26 cellular contexts compared by ENCODE assay signal in the genomic region with DNA sequence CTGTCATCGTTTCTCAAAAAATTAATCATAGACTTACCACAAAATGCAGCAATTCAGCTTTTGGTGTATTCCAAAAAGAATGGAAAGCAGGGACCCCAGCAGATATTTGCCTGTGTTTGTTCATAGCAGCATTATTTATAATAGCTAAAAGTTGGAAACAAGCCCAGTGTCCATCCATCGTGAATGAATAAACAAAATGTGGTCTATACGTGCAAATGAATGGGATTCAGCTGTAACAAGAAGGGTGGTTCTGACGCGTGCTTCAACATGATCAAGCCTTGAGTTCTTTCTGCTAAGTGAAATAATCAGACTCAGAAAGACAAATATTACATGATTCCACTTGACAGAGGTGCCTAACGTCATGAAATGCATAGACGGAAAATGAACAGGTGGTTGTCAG. TPM values are rescaled to one million over a fixed set of nuclear protein-coding genes. Genes with fewer than 3 reads are reported as not detected.
A peak's percentile ranks its signal among the peaks of the same experiment; 100 is the strongest.
DNase-seq lines count a peak whose midpoint lies in the region; ATAC-seq, FAIRE-seq and TF ChIP-seq lines count a peak whose summit lies in the region.
"Had no signal": no experiment of that assay in that cellular context is flagged by ENCODE, and none has a peak within 500 bp of the region (broad histone marks: within the 10 kb centered on the region; RNA-seq: fewer than 3 reads in every experiment).

No MANE protein-coding gene starts in this region.

- no peak overlapping the region for H3K27ac Mint-ChIP-seq in stimulated activated naive B cell treated with anti-CD40 and anti-IgM and Interleukin-4, amounts not matched to agents 10 μg/mL and 1 μg/mL and 100 μg/mL, for 72 hours
- H3K27ac Mint-ChIP-seq: activated T-cell treated with anti-CD3 and anti-CD28 coated beads, Interleukin-2, amount 50 U/mL, for 24 hours; T-helper 2 cell treated with Interferon-gamma antibody and Interleukin-4, amounts not matched to agents 5 μg/mL and 100 μg/mL, for 36 hours had no signal

- no peak for FAIRE-seq in bronchial epithelial cell (lab: Jason Lieb, UNC)
- FAIRE-seq: GM18507, pancreas had no signal

- no peak overlapping the region for H3K4me3 Mint-ChIP-seq in stimulated activated naive B cell treated with anti-CD40 and anti-IgM and Interleukin-4, amounts not matched to agents 10 μg/mL and 1 μg/mL and 100 μg/mL, for 72 hours
- H3K4me3 Mint-ChIP-seq: activated T-cell treated with anti-CD3 and anti-CD28 coated beads, Interleukin-2, amount 50 U/mL, for 24 hours; T-helper 2 cell treated with Interferon-gamma antibody and Interleukin-4, amounts not matched to agents 5 μg/mL and 100 μg/mL, for 36 hours had no signal

- no peaks in the 10 kb centered on the region for H3K4me1 Mint-ChIP-seq in stimulated activated naive B cell treated with anti-CD40 and anti-IgM and Interleukin-4, amounts not matched to agents 10 μg/mL and 1 μg/mL and 100 μg/mL, for 72 hours

- H3K9me3 Mint-ChIP-seq in stimulated activated naive B cell treated with anti-CD40 and anti-IgM and Interleukin-4, amounts not matched to agents 10 μg/mL and 1 μg/mL and 100 μg/mL, for 72 hours = no peaks in the 10 kb centered on the region
- H3K9me3 Mint-ChIP-seq: activated T-cell treated with anti-CD3 and anti-CD28 coated beads, Interleukin-2, amount 50 U/mL, for 24 hours; T-helper 2 cell treated with Interferon-gamma antibody and Interleukin-4, amounts not matched to agents 5 μg/mL and 100 μg/mL, for 36 hours had no signal

- H3K4me3 ChIP-seq in LNCaP clone FGC (ENCODE audit: low read depth, low read length) (no peak overlapping the region), bronchial epithelial cell (ENCODE audit: low read depth, low read length) (no peak overlapping the region), dorsolateral prefrontal cortex (no peak overlapping the region)
- H3K4me3 ChIP-seq: BLaER1, lung, pancreas, right atrium auricular region, smooth muscle cell, transverse colon had no signal

- TF ChIP-seq CTCF in LNCaP clone FGC (IDR thresholded peaks at IDR 0.05; ENCODE audit: control insufficient read depth, extremely low read depth, insufficient read depth) (no peak), bronchial epithelial cell (IDR thresholded peaks at IDR 0.05; ENCODE audit: insufficient read depth, low read length, severe bottlenecking) (no peak), dorsolateral prefrontal cortex (IDR thresholded peaks at IDR 0.05 in 54 of 56, conservative IDR thresholded peaks at IDR 0.05 in 2 of 56; ENCODE audit: low read depth in 1 of 56, partially characterized antibody in 56 of 56) (no peak)

- H3K27me3 Mint-ChIP-seq in stimulated activated naive B cell treated with anti-CD40 and anti-IgM and Interleukin-4, amounts not matched to agents 10 μg/mL and 1 μg/mL and 100 μg/mL, for 72 hours = peaks cover 20 to 35% of the 10 kb centered on the region in 2 donors

- H3K27me3 ChIP-seq in bronchial epithelial cell (ENCODE audit: control insufficient read depth, insufficient read depth, low read length) (no peaks in the 10 kb centered on the region), dorsolateral prefrontal cortex (no peaks in the 10 kb centered on the region)
- H3K27me3 ChIP-seq: BLaER1, brain microvascular endothelial cell, pancreas, right atrium auricular region, transverse colon had no signal

- in situ Hi-C loops in Caki2 (cut with HindIII; ENCODE audit: low pct_unique_long_range_greater_than_20kb, low sequenced_read_pairs) = no loop called here

- intact Hi-C loops in dorsolateral prefrontal cortex (cut with DNase I) = no loop called here

- ATAC-seq in stimulated activated naive B cell treated with anti-CD40 and anti-IgM and Interleukin-4, amounts not matched to agents 10 μg/mL and 1 μg/mL and 100 μg/mL, for 72 hours (replicated peaks) = no peak
- ATAC-seq: pancreas had no signal

- no peaks in the 10 kb centered on the region for H3K36me3 Mint-ChIP-seq in stimulated activated naive B cell treated with anti-CD40 and anti-IgM and Interleukin-4, amounts not matched to agents 10 μg/mL and 1 μg/mL and 100 μg/mL, for 72 hours

- DNase-seq in Caki2 (ENCODE audit: low read depth) = peak; percentile 28
- peak; percentile 1 for DNase-seq in LNCaP clone FGC (ENCODE audit: low read depth)
- peak; percentile 68 for DNase-seq in NCI-H526 treated with DMSO at 0.1 percent for 48 hours (lab: John Stamatoyannopoulos, UW)
- DNase-seq in bronchial epithelial cell (ENCODE audit: low read depth) = peak; percentile 96
- no peak for DNase-seq in activated effector memory CD4-positive, alpha-beta T cell treated with Interleukin-2 at 50 U/mL for 16 hours
- no peak for DNase-seq in dorsolateral prefrontal cortex
- no peak for DNase-seq in stimulated activated naive B cell treated with anti-CD40 and anti-IgM and Interleukin-4, amounts not matched to agents 10 μg/mL and 1 μg/mL and 100 μg/mL, for 72 hours
- DNase-seq: activated CD4-positive, alpha-beta T cell treated with anti-CD3 and anti-CD28 coated beads for 48 hours; activated T-cell treated with anti-CD3 and anti-CD28 coated beads, Interleukin-2, amount 50 U/mL, for 24 hours; brain microvascular endothelial cell; H7; head of caudate nucleus; NCI-H2171 treated with DMSO at 0.1 percent for 48 hours; NCI-H524 treated with DMSO at 0.1 percent for 48 hours; pancreas; stimulated activated CD4-positive, alpha-beta T cell treated with anti-CD3 and anti-CD28 coated beads, Interleukin-2, amount 100 ng/mL, for 24 hours; transverse colon; WERI-Rb-1 had no signal

- H3K27ac ChIP-seq in dorsolateral prefrontal cortex = no peak overlapping the region
- H3K27ac ChIP-seq: BLaER1, brain microvascular endothelial cell, pancreas, right atrium auricular region, transverse colon, WERI-Rb-1 had no signal

- no peaks in the 10 kb centered on the region for H3K36me3 ChIP-seq in bronchial epithelial cell (ENCODE audit: control insufficient read depth, insufficient read depth, low read length)
- H3K36me3 ChIP-seq: BLaER1, brain microvascular endothelial cell, pancreas, right atrium auricular region, transverse colon, WERI-Rb-1 had no signal

RNA-seq across cellular contexts. Expression of a gene that starts 36.4 kb away (rescaled TPM):
- total RNA-seq in Caki2 (2014; rRNA removed; shearing (Covaris generic); ENCODE audit: low replicate concordance) = not detected in 2 replicates
- total RNA-seq in bronchial epithelial cell = not detected in 2 replicates
- total RNA-seq in dorsolateral prefrontal cortex = not detected
- total RNA-seq: activated CD8-positive, alpha-beta memory T cell treated with anti-CD3 and anti-CD28 coated beads for 36 hours; H7; lung; mucosa of gallbladder; pancreas; right atrium auricular region; smooth muscle cell; transverse colon had no signal

RNA-seq across cellular contexts. Expression of a gene that starts 52.8 kb away (rescaled TPM):
- total RNA-seq in Caki2 (2014; rRNA removed; shearing (Covaris generic); ENCODE audit: low replicate concordance) = not detected in 2 replicates
- total RNA-seq in bronchial epithelial cell = not detected in 2 replicates
- total RNA-seq in dorsolateral prefrontal cortex = not detected
- total RNA-seq: activated CD8-positive, alpha-beta memory T cell treated with anti-CD3 and anti-CD28 coated beads for 36 hours; H7; lung; mucosa of gallbladder; pancreas; right atrium auricular region; smooth muscle cell; transverse colon had no signal

Comparison
In these comparisons a context has a peak if more than half of its experiments do, and no peak if none do; other contexts are left out.
1. DNase-seq: peak in Caki2 (single experiment), LNCaP clone FGC (single experiment), NCI-H526 treated with DMSO at 0.1 percent for 48 hours (single experiment) and bronchial epithelial cell (single experiment); none in activated effector memory CD4-positive, alpha-beta T cell treated with Interleukin-2 at 50 U/mL for 16 hours (single experiment), dorsolateral prefrontal cortex (0 of 10) and stimulated activated naive B cell treated with anti-CD40 and anti-IgM and Interleukin-4, amounts not matched to agents 10 μg/mL and 1 μg/mL and 100 μg/mL, for 72 hours (single experiment).